ENCODE assay signal across 8 cellular contexts in genomic region chr12:26113853-26114719, GRCh38. TPM values are rescaled to one million over a fixed set of nuclear protein-coding genes. Genes with fewer than 3 reads are reported as not detected.
DNase-seq lines count a peak whose midpoint lies in the region; ATAC-seq and TF ChIP-seq lines count a peak whose summit lies in the region.

No MANE protein-coding gene starts in this region.

- H3K4me1 ChIP-seq in Karpas-422 (ENCODE audit: low read length) (peaks cover 47% of the 10 kb centered on the region), right atrium auricular region (peaks cover 0 to 51% of the 10 kb centered on the region in 2 donors), prostate gland (replicated peaks) (no peaks in the 10 kb centered on the region), urinary bladder (ENCODE audit: insufficient read depth) (no peaks in the 10 kb centered on the region)

- H3K27ac ChIP-seq in Karpas-422 (ENCODE audit: low read length), result no peak overlapping the region
- peak overlapping the region; percentile 94 to 97 for H3K27ac ChIP-seq in right atrium auricular region
- peak overlapping the region; percentile 88 to 92 for H3K27ac ChIP-seq in prostate gland
- H3K27ac ChIP-seq in urinary bladder (ENCODE audit: low read depth), result peak overlapping the region; percentile 95

- H3K27me3 ChIP-seq in Karpas-422 (ENCODE audit: low read length) (no peaks in the 10 kb centered on the region), right atrium auricular region (no peaks in the 10 kb centered on the region), prostate gland (replicated peaks; ENCODE audit: insufficient read depth) (no peaks in the 10 kb centered on the region)

- H2AFZ ChIP-seq in Karpas-422 (ENCODE audit: low read length), result peak overlapping the region; percentile 94

- no peaks in the 10 kb centered on the region for H3K79me2 ChIP-seq in Karpas-422 (ENCODE audit: low read length)

- intact Hi-C loops in prostate gland (cut with DNase I), result loop anchor here (5.0 to 10.0 kb wide), 2 partner anchors 78 to 721 kb away; partner anchors contain the start of gene ITPR2

- ATAC-seq in GM21786 (IDR thresholded peaks at IDR 0.05; ENCODE audit: unreplicated experiment), result peak; percentile 74

- peak overlapping the region; percentile 92 for H3K4me2 ChIP-seq in Karpas-422 (ENCODE audit: low read depth, low read length, poor library complexity, severe bottlenecking)

- WGBS in prostate gland, result 1% methylated on average over 55 of the region's 72 CpGs
- 1% methylated on average over 72 of the region's 72 CpGs for WGBS in urinary bladder

- H3K9ac ChIP-seq in Karpas-422 (ENCODE audit: low read length), result peak overlapping the region; percentile 70

- in situ Hi-C loops in G401 (cut with HindIII; ENCODE audit: low sequenced_read_pairs), result no loop called here

- no peaks in the 10 kb centered on the region for H4K20me1 ChIP-seq in Karpas-422 (ENCODE audit: insufficient read depth, low read depth, low read length)

- DNase-seq in G401 (ENCODE audit: low spot score) (peak; percentile 89), Karpas-422 (peak; percentile 88), T-helper 1 cell (peak in 4 of 5 donors; percentile 33 to 80 (median 52)), anterior cingulate cortex (lab: John Stamatoyannopoulos, UW) (peak; percentile 55 to 95 (median 89)), right atrium auricular region (ENCODE audit: low spot score) (peak; percentile 96), prostate gland (ENCODE audit: low spot score) (peak; percentile 88)

- TF ChIP-seq POLR2A in prostate gland (IDR thresholded peaks at IDR 0.05), result peak; percentile 85

- TF ChIP-seq CTCF in right atrium auricular region (IDR thresholded peaks at IDR 0.05) (peak in 1 of 2 donors; percentile 36), prostate gland (IDR thresholded peaks at IDR 0.05) (peak in 2 of 4 experiments; percentile 47)

- H3K9me3 ChIP-seq in Karpas-422 (ENCODE audit: low read length), result no peaks in the 10 kb centered on the region
- H3K9me3 ChIP-seq in right atrium auricular region, result no peaks in the 10 kb centered on the region
- H3K9me3 ChIP-seq in prostate gland, result no peaks in the 10 kb centered on the region

- peak overlapping the region; percentile 74 for H3K4me3 ChIP-seq in Karpas-422 (ENCODE audit: low read length)
- peak overlapping the region; percentile 21 to 57 for H3K4me3 ChIP-seq in right atrium auricular region
- H3K4me3 ChIP-seq in prostate gland, result peak overlapping the region; percentile 46 to 48
- peak overlapping the region; percentile 28 for H3K4me3 ChIP-seq in urinary bladder (ENCODE audit: low read depth, low read length)

- no peaks in the 10 kb centered on the region for H3K36me3 ChIP-seq in Karpas-422 (ENCODE audit: insufficient read depth, low read length)
- no peaks in the 10 kb centered on the region for H3K36me3 ChIP-seq in right atrium auricular region
- H3K36me3 ChIP-seq in prostate gland, result no peaks in the 10 kb centered on the region
- no peaks in the 10 kb centered on the region for H3K36me3 ChIP-seq in urinary bladder (ENCODE audit: insufficient read depth)

- no peaks in the 10 kb centered on the region for H3K9me2 ChIP-seq in Karpas-422 (replicated peaks; ENCODE audit: insufficient read depth, low read length)

RNA-seq across cellular contexts. Expression of gene BHLHE41, which starts 10.8 kb away (rescaled TPM):
- total RNA-seq in G401 (2014; rRNA removed; shearing (Covaris generic)), result 1.4 and 2.8 TPM in 2 replicates
- total RNA-seq in Karpas-422 (2014; rRNA removed; shearing (Covaris generic); ENCODE audit: low replicate concordance), result 1.6 and 2.2 TPM in 2 replicates
- total RNA-seq in right atrium auricular region (10 to 100 TPM; 13.4 to 15.0 TPM), prostate gland (10 to 100 TPM; 11.3 to 31.5 TPM), urinary bladder (3.5 TPM)
- 10.1 TPM for polyA plus RNA-seq in urinary bladder
